ENCODE assay signal across 19 cellular contexts in the genomic region with DNA sequence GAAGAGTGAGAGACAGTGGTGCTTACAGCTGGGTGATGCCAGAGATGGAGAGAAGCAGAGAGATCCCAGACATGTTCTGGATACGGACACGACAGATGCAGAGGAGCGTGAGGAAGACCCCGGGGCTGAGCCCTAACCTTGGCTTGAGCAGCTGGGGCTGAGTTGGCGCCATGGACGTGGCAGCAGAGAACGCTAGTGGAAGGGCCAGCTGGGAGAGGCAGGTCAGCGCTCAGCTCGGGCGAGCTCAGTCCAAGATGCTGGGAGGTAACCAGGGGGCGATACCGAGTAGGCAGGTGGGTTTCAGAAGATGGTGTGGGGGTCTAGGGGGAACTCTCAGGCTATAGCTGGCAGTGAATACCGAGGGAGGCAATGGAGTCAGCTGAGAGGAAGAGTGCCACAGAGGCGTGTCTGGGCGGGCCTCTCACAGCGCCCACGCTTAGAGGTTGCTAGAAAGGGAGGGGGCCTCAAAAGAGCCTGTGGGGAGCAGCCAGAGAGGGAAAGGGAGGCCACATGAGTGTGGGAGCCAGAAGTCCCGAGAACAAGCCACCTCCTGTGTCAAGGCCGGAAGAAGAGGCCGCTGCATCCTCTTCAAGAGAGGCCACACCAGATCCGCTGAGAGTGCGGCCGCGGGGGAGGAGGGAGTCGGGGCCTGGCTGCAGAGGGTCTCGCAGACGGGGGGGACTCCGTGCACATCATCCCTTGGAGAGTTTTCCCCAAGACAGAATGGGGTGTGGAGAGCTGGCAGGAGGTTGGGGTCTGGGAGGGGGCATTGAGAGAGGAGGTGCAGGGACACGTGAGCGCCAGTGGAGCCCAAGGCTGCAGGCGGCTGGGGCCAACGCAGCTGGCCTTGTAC. TPM values are rescaled to one million over a fixed set of nuclear protein-coding genes. Genes with fewer than 3 reads are reported as not detected.
A peak's percentile ranks its signal among the peaks of the same experiment; 100 is the strongest.
DNase-seq lines count a peak whose midpoint lies in the region; ATAC-seq and TF ChIP-seq lines count a peak whose summit lies in the region.
"Had no signal": no experiment of that assay in that cellular context is flagged by ENCODE, and none has a peak within 500 bp of the region (broad histone marks: within the 10 kb centered on the region; RNA-seq: fewer than 3 reads in every experiment).

No MANE protein-coding gene starts in this region.

- WGBS in testis, 2 donors: 70 to 81% methylated on average over 32 of the region's 32 CpGs

- H3K4me3 Mint-ChIP-seq in activated naive CD4-positive, alpha-beta T cell treated with anti-CD3 and anti-CD28 coated beads, Interleukin-2, amount 10 ng/mL, durations not matched to agents 7 days and 5 days: no peak overlapping the region
- no peak overlapping the region for H3K4me3 Mint-ChIP-seq in WTC11
- H3K4me3 Mint-ChIP-seq: activated CD4-positive, alpha-beta T cell treated with anti-CD3 and anti-CD28 coated beads for 36 hours; CD4-positive, CD25-positive, alpha-beta regulatory T cell had no signal

- H3K27ac ChIP-seq in left lung (no peak overlapping the region), testis (peak overlapping the region in 1 of 2 donors; percentile 46)
- H3K27ac ChIP-seq: esophagus squamous epithelium had no signal

- H3K4me3 ChIP-seq in left lung: no peak overlapping the region
- H3K4me3 ChIP-seq in testis: no peak overlapping the region
- H3K4me3 ChIP-seq: esophagus squamous epithelium, MG63 had no signal

- no peaks in the 10 kb centered on the region for H3K9me3 Mint-ChIP-seq in activated naive CD4-positive, alpha-beta T cell treated with anti-CD3 and anti-CD28 coated beads, Interleukin-2, amount 10 ng/mL, durations not matched to agents 7 days and 5 days
- peaks cover 3% of the 10 kb centered on the region; the same call in 1 of the 2 replicates for H3K9me3 Mint-ChIP-seq in WTC11

- intact Hi-C loops in left lung (cut with DNase I) (no loop called here), testis (cut with DNase I; ENCODE audit: low total_unique reads) (no loop called here)

- TF ChIP-seq POLR2A in testis (IDR thresholded peaks at IDR 0.05): no peak

- ATAC-seq in WTC11 (peak; percentile 50), left lung (no peak)
- ATAC-seq: activated CD4-positive, alpha-beta T cell treated with anti-CD3 and anti-CD28 coated beads for 36 hours had no signal

- H3K4me1 ChIP-seq in left lung (no peaks in the 10 kb centered on the region), testis (peaks cover 7% of the 10 kb centered on the region)

- no peak overlapping the region for H3K27ac Mint-ChIP-seq in activated naive CD4-positive, alpha-beta T cell treated with anti-CD3 and anti-CD28 coated beads, Interleukin-2, amount 10 ng/mL, durations not matched to agents 7 days and 5 days
- no peak overlapping the region for H3K27ac Mint-ChIP-seq in WTC11
- H3K27ac Mint-ChIP-seq: activated CD4-positive, alpha-beta T cell treated with anti-CD3 and anti-CD28 coated beads for 36 hours; CD4-positive, CD25-positive, alpha-beta regulatory T cell had no signal

- no peaks in the 10 kb centered on the region for H3K36me3 ChIP-seq in left lung
- no peaks in the 10 kb centered on the region for H3K36me3 ChIP-seq in testis (ENCODE audit: low read depth, missing control alignments)
- H3K36me3 ChIP-seq: esophagus squamous epithelium, MG63 had no signal

- peaks cover 20% of the 10 kb centered on the region for H3K27me3 Mint-ChIP-seq in activated naive CD4-positive, alpha-beta T cell treated with anti-CD3 and anti-CD28 coated beads, Interleukin-2, amount 10 ng/mL, durations not matched to agents 7 days and 5 days
- H3K27me3 Mint-ChIP-seq in WTC11 (ENCODE audit: low read depth): no peaks in the 10 kb centered on the region; the same call in 1 of the 2 replicates
- H3K27me3 Mint-ChIP-seq: CD4-positive, CD25-positive, alpha-beta regulatory T cell had no signal

- H3K9me3 ChIP-seq in left lung (no peaks in the 10 kb centered on the region), testis (no peaks in the 10 kb centered on the region)
- H3K9me3 ChIP-seq: MG63, SK-N-SH had no signal

- peaks cover 0 to 20% of the 10 kb centered on the region in 2 donors for H3K27me3 ChIP-seq in left lung
- H3K27me3 ChIP-seq in testis: no peaks in the 10 kb centered on the region
- H3K27me3 ChIP-seq: MG63 had no signal

- POLR2A ChIA-PET in WTC11 (lab: Charles Lee): no interaction called here

- peak; percentile 19 for DNase-seq in activated naive CD4-positive, alpha-beta T cell treated with anti-CD3 and anti-CD28 coated beads, Interleukin-2, amount 10 ng/mL, durations not matched to agents 7 days and 5 days
- DNase-seq in activated naive CD4-positive, alpha-beta T cell treated with Interleukin-2 at 50 U/mL for 16 hours: no peak
- DNase-seq in WTC11 (ENCODE audit: low spot score): peak; percentile 7
- peak; percentile 10 to 75 for DNase-seq in left lung
- peak; percentile 51 for DNase-seq in testis
- DNase-seq in NCI-H526 (lab: John Stamatoyannopoulos, UW): no peak
- DNase-seq in H4 (ENCODE audit: low spot score): no peak
- no peak for DNase-seq in COR-L47 (lab: John Stamatoyannopoulos, UW)
- DNase-seq: activated CD4-positive, alpha-beta T cell treated with anti-CD3 and anti-CD28 coated beads for 36 hours; CD4-positive, CD25-positive, alpha-beta regulatory T cell; central memory CD4-positive, alpha-beta T cell; DMS79; effector memory CD4-positive, alpha-beta T cell; esophagus squamous epithelium; MG63; NCI-H146; SK-N-SH; small intestine; stimulated activated CD4-positive, alpha-beta T cell treated with anti-CD3 and anti-CD28 coated beads, Interleukin-4, amount 100 ng/mL, for 1 hour had no signal

- H3K36me3 Mint-ChIP-seq in activated naive CD4-positive, alpha-beta T cell treated with anti-CD3 and anti-CD28 coated beads, Interleukin-2, amount 10 ng/mL, durations not matched to agents 7 days and 5 days: no peaks in the 10 kb centered on the region
- no peaks in the 10 kb centered on the region for H3K36me3 Mint-ChIP-seq in WTC11
- H3K36me3 Mint-ChIP-seq: CD4-positive, CD25-positive, alpha-beta regulatory T cell had no signal

- TF ChIP-seq CTCF in WTC11 (IDR thresholded peaks at IDR 0.05): no peak
- TF ChIP-seq CTCF in left lung (IDR thresholded peaks at IDR 0.05): no peak
- no peak for TF ChIP-seq CTCF in testis (IDR thresholded peaks at IDR 0.05)

- no peaks in the 10 kb centered on the region for H3K4me1 Mint-ChIP-seq in activated naive CD4-positive, alpha-beta T cell treated with anti-CD3 and anti-CD28 coated beads, Interleukin-2, amount 10 ng/mL, durations not matched to agents 7 days and 5 days
- 0 out of 2 replicates have a peak, but pooled peaks cover 2% of the 10 kb centered on the region for H3K4me1 Mint-ChIP-seq in WTC11
- H3K4me1 Mint-ChIP-seq: activated CD4-positive, alpha-beta T cell treated with anti-CD3 and anti-CD28 coated beads for 36 hours; CD4-positive, CD25-positive, alpha-beta regulatory T cell had no signal

- CTCF ChIA-PET in activated naive CD4-positive, alpha-beta T cell treated with anti-CD3 and anti-CD28 coated beads, Interleukin-2, amount 10 ng/mL, durations not matched to agents 7 days and 5 days (lab: Charles Lee): no interaction called here
- CTCF ChIA-PET in WTC11 (lab: Charles Lee): interaction anchor here (0.6 to 1.9 kb wide), 16 partner anchors 9 to 1422 kb away, joined by 3 to 14 read pairs (median 4); a partner anchor contains a TSS

TF ChIP-seq in WTC11, 78 proteins besides CTCF, POLR2A, EP300 and RAD21 (continues in another document):
- TF ChIP-seq, protein P1, sequence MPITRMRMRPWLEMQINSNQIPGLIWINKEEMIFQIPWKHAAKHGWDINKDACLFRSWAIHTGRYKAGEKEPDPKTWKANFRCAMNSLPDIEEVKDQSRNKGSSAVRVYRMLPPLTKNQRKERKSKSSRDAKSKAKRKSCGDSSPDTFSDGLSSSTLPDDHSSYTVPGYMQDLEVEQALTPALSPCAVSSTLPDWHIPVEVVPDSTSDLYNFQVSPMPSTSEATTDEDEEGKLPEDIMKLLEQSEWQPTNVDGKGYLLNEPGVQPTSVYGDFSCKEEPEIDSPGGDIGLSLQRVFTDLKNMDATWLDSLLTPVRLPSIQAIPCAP (CRISPR knock-in tag; IDR thresholded peaks at IDR 0.05): no peak
- TF ChIP-seq SMAD4 (CRISPR knock-in tag; IDR thresholded peaks at IDR 0.05): no peak
- TF ChIP-seq TCF7 (CRISPR knock-in tag; IDR thresholded peaks at IDR 0.05; ENCODE audit: low read depth): no peak
- no peak for TF ChIP-seq HMGA2 (CRISPR knock-in tag; IDR thresholded peaks at IDR 0.05)
- no peak for TF ChIP-seq KAT7 (CRISPR knock-in tag; IDR thresholded peaks at IDR 0.05; ENCODE audit: borderline replicate concordance)
- TF ChIP-seq FOXP1 (CRISPR knock-in tag; IDR thresholded peaks at IDR 0.05; ENCODE audit: borderline replicate concordance): no peak
- no peak for TF ChIP-seq ZNF416 (CRISPR knock-in tag; IDR thresholded peaks at IDR 0.05)
- TF ChIP-seq FOXK1 (CRISPR knock-in tag; IDR thresholded peaks at IDR 0.05): no peak
- no peak for TF ChIP-seq NFE2L1 (CRISPR knock-in tag; IDR thresholded peaks at IDR 0.05)
- TF ChIP-seq, protein P2, sequence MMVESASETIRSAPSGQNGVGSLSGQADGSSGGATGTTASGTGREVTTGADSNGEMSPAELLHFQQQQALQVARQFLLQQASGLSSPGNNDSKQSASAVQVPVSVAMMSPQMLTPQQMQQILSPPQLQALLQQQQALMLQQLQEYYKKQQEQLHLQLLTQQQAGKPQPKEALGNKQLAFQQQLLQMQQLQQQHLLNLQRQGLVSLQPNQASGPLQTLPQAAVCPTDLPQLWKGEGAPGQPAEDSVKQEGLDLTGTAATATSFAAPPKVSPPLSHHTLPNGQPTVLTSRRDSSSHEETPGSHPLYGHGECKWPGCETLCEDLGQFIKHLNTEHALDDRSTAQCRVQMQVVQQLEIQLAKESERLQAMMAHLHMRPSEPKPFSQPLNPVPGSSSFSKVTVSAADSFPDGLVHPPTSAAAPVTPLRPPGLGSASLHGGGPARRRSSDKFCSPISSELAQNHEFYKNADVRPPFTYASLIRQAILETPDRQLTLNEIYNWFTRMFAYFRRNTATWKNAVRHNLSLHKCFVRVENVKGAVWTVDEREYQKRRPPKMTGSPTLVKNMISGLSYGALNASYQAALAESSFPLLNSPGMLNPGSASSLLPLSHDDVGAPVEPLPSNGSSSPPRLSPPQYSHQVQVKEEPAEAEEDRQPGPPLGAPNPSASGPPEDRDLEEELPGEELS (CRISPR knock-in tag; IDR thresholded peaks at IDR 0.05): no peak

RNA-seq across cellular contexts. Expression of a gene that starts 57.0 kb away (rescaled TPM):
- total RNA-seq in WTC11 (2021) (0.52 to 0.80 TPM (median 0.64 TPM) in 3 replicates), left lung (under 1 TPM; 0.38 to 0.84 TPM), testis (1 to 10 TPM; 2.4 to 4.6 TPM)
- polyA plus RNA-seq in testis (ENCODE audit: insufficient read depth, low read depth, low replicate concordance): 2.3 TPM
- not detected in 2 replicates for total RNA-seq in H4 (2014; rRNA removed; shearing (Covaris generic))
- total RNA-seq: activated CD4-positive, alpha-beta T cell treated with anti-CD3 and anti-CD28 coated beads for 36 hours; CD4-positive, CD25-positive, alpha-beta regulatory T cell had no signal
- polyA plus RNA-seq: CD4-positive, CD25-positive, alpha-beta regulatory T cell; SK-N-SH had no signal

Comparison
In these comparisons a context has a peak if more than half of its experiments do, and no peak if none do; other contexts are left out.
1. DNase-seq: peak in activated naive CD4-positive, alpha-beta T cell treated with anti-CD3 and anti-CD28 coated beads, Interleukin-2, amount 10 ng/mL, durations not matched to agents 7 days and 5 days (single experiment), WTC11 (single experiment), left lung (2 of 2) and testis (single experiment); none in activated naive CD4-positive, alpha-beta T cell treated with Interleukin-2 at 50 U/mL for 16 hours (single experiment), NCI-H526 (0 of 2), H4 (single experiment) and COR-L47 (single experiment).